9 cellular contexts compared by ENCODE assay signal in the genomic region with DNA sequence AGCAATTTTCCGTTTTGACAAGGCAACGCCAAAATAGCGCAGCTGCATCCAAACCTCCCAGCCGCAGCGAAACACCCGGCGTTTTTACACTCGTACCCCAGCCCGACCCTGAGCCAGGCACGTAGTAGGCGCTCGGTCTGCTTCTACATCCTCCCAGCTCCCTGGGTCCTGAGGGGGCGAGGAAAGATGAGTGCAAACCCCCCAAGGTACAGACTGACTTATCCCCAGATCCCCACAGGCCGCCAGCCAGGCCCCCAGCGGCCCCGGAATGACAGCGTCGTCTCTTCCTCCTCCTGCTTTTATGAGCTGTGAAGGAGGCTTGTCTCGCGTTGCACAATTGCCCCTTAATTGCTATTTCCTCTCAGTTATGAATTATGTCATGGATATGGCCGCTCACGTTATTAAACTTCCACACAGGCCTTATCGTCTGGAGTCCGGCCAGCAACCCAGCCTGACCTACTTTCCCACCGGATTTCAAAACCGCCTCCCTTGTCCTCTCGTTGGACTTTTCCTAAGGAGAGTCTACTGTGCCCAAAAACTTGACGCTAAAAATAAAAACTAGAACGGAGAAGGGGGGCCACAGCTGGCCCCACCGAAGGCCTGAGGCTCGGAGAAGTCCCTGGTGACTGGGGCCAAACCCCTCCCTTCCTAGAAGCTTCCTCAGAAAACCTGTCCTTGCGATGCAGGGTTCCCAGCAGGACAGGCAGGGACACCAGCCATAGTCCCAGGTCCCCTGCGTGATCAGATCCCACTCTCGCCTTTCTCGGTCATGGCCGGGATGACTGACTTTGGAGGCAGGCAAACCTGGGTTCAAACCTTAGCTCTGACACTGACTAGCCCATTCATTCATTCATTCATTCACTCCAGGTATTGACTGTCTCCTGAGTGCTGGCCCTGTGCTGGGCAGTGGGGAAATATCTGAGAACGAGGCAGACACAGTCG.
DNase-seq lines count a peak whose midpoint lies in the region; ATAC-seq and TF ChIP-seq lines count a peak whose summit lies in the region.
"Had no signal": no experiment of that assay in that cellular context is flagged by ENCODE, and none has a peak within 500 bp of the region (broad histone marks: within the 10 kb centered on the region; RNA-seq: fewer than 3 reads in every experiment).

No MANE protein-coding gene starts in this region.

- H3K9me2 ChIP-seq in SK-N-SH (no peaks in the 10 kb centered on the region), OCI-LY7 (ENCODE audit: insufficient read depth, low read length) (no peaks in the 10 kb centered on the region)

- 0 out of 4 replicates have a peak, but pooled peaks of 1 of the 2 experiments have one; percentile 7 for TF ChIP-seq EP300 in SK-N-SH (IDR thresholded peaks at IDR 0.05; ENCODE audit: borderline replicate concordance in 1 of 2, low read depth in 1 of 2, low read length in 1 of 2)

- H2AFZ ChIP-seq in SK-N-SH (ENCODE audit: low read depth) (no peak overlapping the region), OCI-LY7 (ENCODE audit: low read length) (no peak overlapping the region)

- peaks cover 3% of the 10 kb centered on the region for H3F3A ChIP-seq in SK-N-SH (replicated peaks; ENCODE audit: insufficient read depth)

- H3K4me2 ChIP-seq in SK-N-SH (no peak overlapping the region; the same call in 1 of the 2 replicates), OCI-LY7 (ENCODE audit: low read length) (no peak overlapping the region)

- no TSS peak for BruUV-seq in OCI-LY7 (replicated peaks; lab: Mats Ljungman, UMichigan)

- H3K4me1 ChIP-seq in SK-N-SH (ENCODE audit: control insufficient read depth in 1 of 2, insufficient read depth in 2 of 2, low read depth in 1 of 2, low read length in 1 of 2) = peaks cover 3 to 20% of the 10 kb centered on the region in 2 experiments; a peak in 1 of 4 replicates
- peaks cover 6 to 73% (median 34%) of the 10 kb centered on the region in 6 donors for H3K4me1 ChIP-seq in spleen
- H3K4me1 ChIP-seq in OCI-LY7 (ENCODE audit: insufficient read depth, low read length, poor library complexity, severe bottlenecking) = peaks cover 10% of the 10 kb centered on the region

- H3K27me3 Mint-ChIP-seq in activated T-cell treated with anti-CD3 and anti-CD28 coated beads, Interleukin-2, amount 50 U/mL, for 4 hours (ENCODE audit: low read depth) = peaks cover 3% of the 10 kb centered on the region
- H3K27me3 Mint-ChIP-seq: activated naive CD8-positive, alpha-beta T cell treated with anti-CD3 and anti-CD28 coated beads, Interleukin-2, amount 10 ng/mL, durations not matched to agents 7 days and 5 days had no signal

- no peaks in the 10 kb centered on the region for H3K36me3 Mint-ChIP-seq in activated T-cell treated with anti-CD3 and anti-CD28 coated beads, Interleukin-2, amount 50 U/mL, for 4 hours (ENCODE audit: insufficient read depth)

- H3K4me1 Mint-ChIP-seq in activated T-cell treated with anti-CD3 and anti-CD28 coated beads, Interleukin-2, amount 50 U/mL, for 4 hours (ENCODE audit: low read depth) = peaks cover 35% of the 10 kb centered on the region

- H3K9me3 Mint-ChIP-seq in activated T-cell treated with anti-CD3 and anti-CD28 coated beads, Interleukin-2, amount 50 U/mL, for 4 hours = no peaks in the 10 kb centered on the region
- H3K9me3 Mint-ChIP-seq: activated naive CD8-positive, alpha-beta T cell treated with anti-CD3 and anti-CD28 coated beads, Interleukin-2, amount 10 ng/mL, durations not matched to agents 7 days and 5 days had no signal

- POLR2A ChIA-PET in SK-N-SH (lab: Yijun Ruan, JAX) = no interaction called here
- POLR2A ChIA-PET in OCI-LY7 (lab: Charles Lee) = no interaction called here

- no peaks in the 10 kb centered on the region for H3K79me2 ChIP-seq in SK-N-SH (ENCODE audit: insufficient read depth)
- H3K79me2 ChIP-seq in OCI-LY7 (ENCODE audit: insufficient read depth, low read depth, low read length) = no peaks in the 10 kb centered on the region

- H3K27ac ChIP-seq in HL-60 (replicated peaks) (peak overlapping the region; percentile 39; the same call in 1 of the 2 replicates), SK-N-SH (ENCODE audit: low read depth in 2 of 2, low read length in 1 of 2) (no peak overlapping the region), spleen (peak overlapping the region in 7 of 8 donors; percentile 65 to 85 (median 80)), OCI-LY7 (ENCODE audit: low read depth, low read length, poor library complexity, severe bottlenecking) (no peak overlapping the region)

- CTCF ChIA-PET in SK-N-SH (lab: Yijun Ruan, JAX) = interaction anchor here (0.7 to 5.9 kb wide), 12 partner anchors 10 to 263 kb away, joined by 3 to 41 read pairs (median 3); partner anchors contain the start of gene CEBPB
- CTCF ChIA-PET in OCI-LY7 (lab: Charles Lee; ENCODE audit: unreplicated experiment) = no interaction called here

- H3K36me3 ChIP-seq in SK-N-SH (replicated peaks in 1 of 2; ENCODE audit: control insufficient read depth in 1 of 2, insufficient read depth in 2 of 2, low read length in 1 of 2) (no peaks in the 10 kb centered on the region), spleen (no peaks in the 10 kb centered on the region), OCI-LY7 (ENCODE audit: insufficient read depth, low read length) (no peaks in the 10 kb centered on the region)

- 50% methylated on average over 28 of the region's 38 CpGs for WGBS in SK-N-SH (ENCODE audit: low lambda C conversion rate)
- WGBS in spleen, 5 donors = 43 to 57% (median 46%) methylated on average over 38 of the region's 38 CpGs

- intact Hi-C loops in left ventricle myocardium superior (cut with micrococcal nuclease) (no loop called here), spleen (cut with DNase I; ENCODE audit: low total_unique reads) (no loop called here), OCI-LY7 (cut with micrococcal nuclease; ENCODE audit: unreplicated experiment) (no loop called here)

- H3K9me3 ChIP-seq in SK-N-SH = no peaks in the 10 kb centered on the region
- H3K9me3 ChIP-seq in spleen = no peaks in the 10 kb centered on the region
- no peaks in the 10 kb centered on the region for H3K9me3 ChIP-seq in OCI-LY7 (ENCODE audit: low read length)

- peak; percentile 67 to 89 for DNase-seq in HL-60 (ENCODE audit: low read depth in 1 of 2, low spot score in 1 of 2)
- DNase-seq in SK-N-SH = peak; percentile 67
- DNase-seq in left ventricle myocardium superior = peak; percentile 94
- peak; percentile 86 for DNase-seq in spleen
- no peak for DNase-seq in OCI-LY7 (ENCODE audit: low spot score)
- no peak for DNase-seq in activated T-cell treated with anti-CD3 and anti-CD28 coated beads, Interleukin-2, amount 50 U/mL, for 4 hours
- DNase-seq: activated naive CD8-positive, alpha-beta T cell treated with anti-CD3 and anti-CD28 coated beads, Interleukin-2, amount 10 ng/mL, durations not matched to agents 7 days and 5 days had no signal

- H4K20me1 ChIP-seq in SK-N-SH (ENCODE audit: insufficient read depth) (no peaks in the 10 kb centered on the region), OCI-LY7 (ENCODE audit: insufficient read depth, low read length) (no peaks in the 10 kb centered on the region)

- TF ChIP-seq RAD21 in SK-N-SH (IDR thresholded peaks at IDR 0.05; ENCODE audit: low read length) = 0 out of 2 replicates have a peak, but pooled peaks have one; percentile 4

- H3K4me3 ChIP-seq in HL-60 (replicated peaks; ENCODE audit: insufficient read depth, low read length) (peak overlapping the region; percentile 19), SK-N-SH (ENCODE audit: low read depth in 2 of 2, low read length in 1 of 2) (no peak overlapping the region), spleen (peak overlapping the region in 1 of 8 donors; percentile 22), OCI-LY7 (ENCODE audit: low read depth, low read length, poor library complexity, severe bottlenecking) (no peak overlapping the region)

- TF ChIP-seq POLR2A in spleen (IDR thresholded peaks at IDR 0.05) = peak in 2 of 3 donors; percentile 23 to 58

- H3K4me3 Mint-ChIP-seq in activated T-cell treated with anti-CD3 and anti-CD28 coated beads, Interleukin-2, amount 50 U/mL, for 4 hours = no peak overlapping the region
- H3K4me3 Mint-ChIP-seq: activated naive CD8-positive, alpha-beta T cell treated with anti-CD3 and anti-CD28 coated beads, Interleukin-2, amount 10 ng/mL, durations not matched to agents 7 days and 5 days had no signal

- peak; percentile 90 for ATAC-seq in left ventricle myocardium superior
- ATAC-seq in HG03280 (IDR thresholded peaks at IDR 0.05; ENCODE audit: unreplicated experiment) = no peak
- ATAC-seq in GM21526 (IDR thresholded peaks at IDR 0.05; ENCODE audit: low FRiP score, unreplicated experiment) = no peak
- ATAC-seq in activated T-cell treated with anti-CD3 and anti-CD28 coated beads, Interleukin-2, amount 50 U/mL, for 4 hours = no peak

- TF ChIP-seq CTCF in HL-60 (IDR thresholded peaks at IDR 0.05; ENCODE audit: insufficient read depth, low read length) (no peak), SK-N-SH (IDR thresholded peaks at IDR 0.05) (no peak), spleen (IDR thresholded peaks at IDR 0.05 in 8 of 11, conservative IDR thresholded peaks at IDR 0.05 in 3 of 11) (no peak), OCI-LY7 (conservative IDR thresholded peaks at IDR 0.05; ENCODE audit: low read length) (no peak)

- no peaks in the 10 kb centered on the region for H3K27me3 ChIP-seq in HL-60 (ENCODE audit: insufficient read depth, poor library complexity, severe bottlenecking)
- no peaks in the 10 kb centered on the region for H3K27me3 ChIP-seq in SK-N-SH (ENCODE audit: insufficient read depth)
- H3K27me3 ChIP-seq in spleen (replicated peaks in 1 of 7) = peaks cover 0 to 8% (median 0%) of the 10 kb centered on the region in 7 donors

- H3K9ac ChIP-seq in SK-N-SH = no peak overlapping the region

TF ChIP-seq in SK-N-SH, 30 proteins besides CTCF, POLR2A, EP300 and RAD21:
- TF ChIP-seq CHD2 (IDR thresholded peaks at IDR 0.05; ENCODE audit: low read length, partially characterized antibody) (peak; percentile 59), EZH2phosphoT487 (IDR thresholded peaks at IDR 0.05; ENCODE audit: borderline replicate concordance, low read depth) (no peak), NFIC (IDR thresholded peaks at IDR 0.05; ENCODE audit: borderline replicate concordance) (peak; percentile 43; the same call in 1 of the 2 replicates)

Comparison
In these comparisons a context has a peak if more than half of its experiments do, and no peak if none do; other contexts are left out.
1. DNase-seq: peak in HL-60 (2 of 2), SK-N-SH (single experiment), left ventricle myocardium superior (single experiment) and spleen (single experiment); none in OCI-LY7 (single experiment) and activated T-cell treated with anti-CD3 and anti-CD28 coated beads, Interleukin-2, amount 50 U/mL, for 4 hours (single experiment).
2. H3K27ac ChIP-seq: peak in HL-60 (single experiment) and spleen (7 of 8); none in SK-N-SH (0 of 2) and OCI-LY7 (single experiment).